In the genomic region with DNA sequence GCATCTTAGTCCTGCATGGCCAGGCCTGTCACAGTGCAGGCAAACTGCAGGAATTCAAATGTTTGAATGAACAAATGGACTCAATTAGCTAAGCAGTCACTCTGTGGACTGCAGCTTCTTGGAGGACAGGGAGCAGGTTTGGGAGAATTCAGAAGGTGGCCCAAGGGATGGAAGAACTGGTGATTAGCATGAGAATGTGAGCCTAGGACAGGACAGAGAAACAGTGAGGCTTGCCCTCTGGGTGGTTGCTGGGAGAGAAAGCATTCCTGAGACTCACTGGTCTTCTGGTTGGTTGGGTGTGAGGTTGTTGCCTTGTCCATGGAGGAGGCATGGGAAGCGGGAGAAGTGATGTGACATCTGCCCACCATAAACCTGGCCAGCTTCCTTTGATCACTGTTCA, we compare ENCODE assay signal across 17 cellular contexts. TPM values are rescaled to one million over a fixed set of nuclear protein-coding genes. Genes with fewer than 3 reads are reported as not detected.
DNase-seq lines count a peak whose midpoint lies in the region; ATAC-seq and TF ChIP-seq lines count a peak whose summit lies in the region.
"Had no signal": no experiment of that assay in that cellular context is flagged by ENCODE, and none has a peak within 500 bp of the region (broad histone marks: within the 10 kb centered on the region; RNA-seq: fewer than 3 reads in every experiment).

No MANE protein-coding gene starts in this region.

- H3K27ac ChIP-seq in endodermal cell (ENCODE audit: low read depth, low read length): no peak overlapping the region
- H3K27ac ChIP-seq: BLaER1 had no signal

- H3K9ac ChIP-seq in NT2/D1 (ENCODE audit: insufficient read length, low read depth): no peak overlapping the region
- no peak overlapping the region for H3K9ac ChIP-seq in endodermal cell (ENCODE audit: extremely low read depth, low read length, poor library complexity, severe bottlenecking)
- H3K9ac ChIP-seq: BLaER1 had no signal

- H3K4me1 ChIP-seq in NT2/D1 (ENCODE audit: insufficient read depth, insufficient read length): no peaks in the 10 kb centered on the region
- H3K4me1 ChIP-seq in endodermal cell (ENCODE audit: control insufficient read depth, insufficient read depth, low read length): peaks cover 4% of the 10 kb centered on the region
- H3K4me1 ChIP-seq: BLaER1 had no signal

- peaks cover 8% of the 10 kb centered on the region for H3K27me3 Mint-ChIP-seq in endodermal cell (ENCODE audit: insufficient read depth)
- peaks cover 76% of the 10 kb centered on the region for H3K27me3 Mint-ChIP-seq in stimulated activated memory B cell treated with anti-CD40 and anti-IgM and Interleukin-4, amounts not matched to agents 10 μg/mL and 1 μg/mL and 100 μg/mL, for 72 hours

- H3K4me3 ChIP-seq in NT2/D1 (ENCODE audit: insufficient read length, low read depth): no peak overlapping the region
- H3K4me3 ChIP-seq in endodermal cell (ENCODE audit: low read length): no peak overlapping the region
- H3K4me3 ChIP-seq: BLaER1 had no signal

- H3K4me1 Mint-ChIP-seq in endodermal cell: peaks cover 33% of the 10 kb centered on the region
- no peaks in the 10 kb centered on the region for H3K4me1 Mint-ChIP-seq in stimulated activated memory B cell treated with anti-CD40 and anti-IgM and Interleukin-4, amounts not matched to agents 10 μg/mL and 1 μg/mL and 100 μg/mL, for 72 hours
- H3K4me1 Mint-ChIP-seq: CD14-positive monocyte had no signal

- H3K36me3 ChIP-seq in NT2/D1 (ENCODE audit: insufficient read depth, insufficient read length, low read length): no peaks in the 10 kb centered on the region
- no peaks in the 10 kb centered on the region for H3K36me3 ChIP-seq in endodermal cell (ENCODE audit: control insufficient read depth, insufficient read depth, low read length)
- H3K36me3 ChIP-seq: BLaER1 had no signal

- ATAC-seq in stimulated activated memory B cell treated with anti-CD40 and anti-IgM and Interleukin-4, amounts not matched to agents 10 μg/mL and 1 μg/mL and 100 μg/mL, for 72 hours: peak; percentile 27
- ATAC-seq in HG03175 (IDR thresholded peaks at IDR 0.05; ENCODE audit: unreplicated experiment) (no peak), GM18498 (IDR thresholded peaks at IDR 0.05; ENCODE audit: unreplicated experiment) (no peak)

- TF ChIP-seq CTCF in endodermal cell (conservative IDR thresholded peaks at IDR 0.05): no peak

- no peaks in the 10 kb centered on the region for H3K27me3 ChIP-seq in NT2/D1 (ENCODE audit: insufficient read depth, insufficient read length)
- peaks cover 14% of the 10 kb centered on the region for H3K27me3 ChIP-seq in endodermal cell (ENCODE audit: control insufficient read depth, insufficient read depth, low read length, poor library complexity, severe bottlenecking)
- H3K27me3 ChIP-seq: BLaER1 had no signal

- peaks cover 2% of the 10 kb centered on the region for H3K36me3 Mint-ChIP-seq in endodermal cell (ENCODE audit: low read depth)
- peaks cover 10% of the 10 kb centered on the region for H3K36me3 Mint-ChIP-seq in stimulated activated memory B cell treated with anti-CD40 and anti-IgM and Interleukin-4, amounts not matched to agents 10 μg/mL and 1 μg/mL and 100 μg/mL, for 72 hours
- H3K36me3 Mint-ChIP-seq: CD14-positive monocyte; CD4-positive, alpha-beta memory T cell had no signal

- peak; percentile 89 for DNase-seq in ELF-1 (ENCODE audit: low read depth, low spot score)
- DNase-seq in NT2/D1 (ENCODE audit: low read depth, low spot score): peak; percentile 18
- peak; percentile 54 for DNase-seq in endodermal cell
- no peak for DNase-seq in HUDEP-2 (lab: John Stamatoyannopoulos, UW; ENCODE audit: unreplicated experiment in 76 of 76)
- DNase-seq: 8988T; CD4-positive, alpha-beta memory T cell; DMS153; DMS79; GF-D8; HCEC 1CT had no signal

- peaks cover 23% of the 10 kb centered on the region for H3K9me3 Mint-ChIP-seq in endodermal cell
- H3K9me3 Mint-ChIP-seq in stimulated activated memory B cell treated with anti-CD40 and anti-IgM and Interleukin-4, amounts not matched to agents 10 μg/mL and 1 μg/mL and 100 μg/mL, for 72 hours: peaks cover 7% of the 10 kb centered on the region

- H3K4me3 Mint-ChIP-seq in endodermal cell: peak overlapping the region; percentile 1
- no peak overlapping the region for H3K4me3 Mint-ChIP-seq in stimulated activated memory B cell treated with anti-CD40 and anti-IgM and Interleukin-4, amounts not matched to agents 10 μg/mL and 1 μg/mL and 100 μg/mL, for 72 hours
- H3K4me3 Mint-ChIP-seq: CD14-positive monocyte; CD4-positive, alpha-beta memory T cell had no signal

- WGBS in endodermal cell (ENCODE audit: insufficient coverage in 1 of 2, insufficient read length in 1 of 2), 2 experiments: 81% methylated on average over 1 of the region's 1 CpG; no CpG with 5 or more reads in 1 of the 2 experiments

- H3K9me3 ChIP-seq in NT2/D1 (ENCODE audit: insufficient read depth, low read length): no peaks in the 10 kb centered on the region
- H3K9me3 ChIP-seq in endodermal cell (ENCODE audit: control insufficient read depth, low read length): peaks cover 26% of the 10 kb centered on the region

- H3K27ac Mint-ChIP-seq in endodermal cell: peak overlapping the region; percentile 50
- H3K27ac Mint-ChIP-seq in stimulated activated memory B cell treated with anti-CD40 and anti-IgM and Interleukin-4, amounts not matched to agents 10 μg/mL and 1 μg/mL and 100 μg/mL, for 72 hours: no peak overlapping the region
- H3K27ac Mint-ChIP-seq: CD14-positive monocyte; CD4-positive, alpha-beta memory T cell had no signal

RNA-seq across cellular contexts. Expression of gene IL1RL2, which starts 13.7 kb away (rescaled TPM):
- under 1 TPM; 0.38 to 0.44 TPM for total RNA-seq in endodermal cell
- not detected for polyA plus RNA-seq in endodermal cell (2013, experiment 1 of 2)
- not detected for polyA plus RNA-seq in endodermal cell (2013, experiment 2 of 2)
- total RNA-seq: A673, Daoy had no signal
- polyA plus RNA-seq: CD4-positive, alpha-beta memory T cell had no signal

RNA-seq across cellular contexts. Expression of gene IL1R1, which starts 58.0 kb away (rescaled TPM):
- 1 to 10 TPM; 3.0 to 4.1 TPM for total RNA-seq in endodermal cell
- 0.96 TPM for polyA plus RNA-seq in endodermal cell (2013, experiment 1 of 2)
- polyA plus RNA-seq in endodermal cell (2013, experiment 2 of 2): 0.79 TPM

Comparison
In these comparisons a context has a peak if more than half of its experiments do, and no peak if none do; other contexts are left out.
1. DNase-seq: peak in ELF-1 (single experiment), NT2/D1 (single experiment) and endodermal cell (single experiment); none in HUDEP-2 (0 of 76).